In the genomic region with DNA sequence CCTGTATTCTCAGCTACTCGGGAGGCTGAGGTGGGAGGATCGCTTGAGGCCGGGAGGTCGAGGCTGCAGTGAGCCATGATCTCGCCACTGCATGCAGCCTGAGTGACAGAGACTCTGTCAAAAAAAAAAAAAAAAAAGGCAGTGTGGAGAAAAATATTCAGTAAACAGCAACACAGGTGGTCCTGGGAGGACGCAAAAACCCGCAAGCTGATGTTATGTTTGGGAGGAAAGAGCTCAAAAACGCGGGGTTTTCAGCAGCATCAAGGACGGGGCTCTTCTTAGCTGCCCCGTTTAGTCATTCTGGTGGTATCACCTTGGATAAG, we compare ENCODE assay signal across 8 cellular contexts. TPM values are rescaled to one million over a fixed set of nuclear protein-coding genes. Genes with fewer than 3 reads are reported as not detected.
A peak's percentile ranks its signal among the peaks of the same experiment; 100 is the strongest.
DNase-seq lines count a peak whose midpoint lies in the region; ATAC-seq, FAIRE-seq and TF ChIP-seq lines count a peak whose summit lies in the region.

No MANE protein-coding gene starts in this region.

- H3K27me3 ChIP-seq in H7 (ENCODE audit: control insufficient read depth, insufficient read depth, low read length) (no peaks in the 10 kb centered on the region), foreskin keratinocyte (no peaks in the 10 kb centered on the region), skeletal muscle tissue (ENCODE audit: control insufficient read depth in 3 of 3, insufficient read depth in 3 of 3, low read length in 3 of 3) (no peaks in the 10 kb centered on the region)

- peaks cover 3% of the 10 kb centered on the region for H3K36me3 ChIP-seq in H7 (replicated peaks; ENCODE audit: control insufficient read depth, insufficient read depth, low read length)
- H3K36me3 ChIP-seq in skeletal muscle tissue (ENCODE audit: control insufficient read depth in 3 of 3, insufficient read depth in 3 of 3, low read length in 3 of 3), result peaks cover 4 to 8% (median 6%) of the 10 kb centered on the region in 3 donors

- H3K27ac ChIP-seq in VCaP, result peak overlapping the region; percentile 80
- H3K27ac ChIP-seq in foreskin keratinocyte, result peak overlapping the region; percentile 85
- H3K27ac ChIP-seq in skeletal muscle tissue (ENCODE audit: low read depth, low read length), result peak overlapping the region; percentile 90

- no peaks in the 10 kb centered on the region for H3K4me1 ChIP-seq in foreskin keratinocyte
- peaks cover 27 to 39% (median 39%) of the 10 kb centered on the region in 3 donors for H3K4me1 ChIP-seq in skeletal muscle tissue (ENCODE audit: control insufficient read depth in 3 of 3, insufficient read depth in 3 of 3, low read length in 3 of 3)

- no peak for FAIRE-seq in urothelium cell line (lab: Jason Lieb, UNC)

- no peak for TF ChIP-seq CTCF in VCaP (conservative IDR thresholded peaks at IDR 0.05)
- TF ChIP-seq CTCF in foreskin keratinocyte (conservative IDR thresholded peaks at IDR 0.05), result no peak

- H3K4me3 ChIP-seq in H7 (ENCODE audit: insufficient read depth, low read depth, low read length) (peak overlapping the region; percentile 40), skeletal muscle tissue (ENCODE audit: low read length in 3 of 3) (peak overlapping the region; percentile 75 to 85 (median 77))

- H3K9ac ChIP-seq in skeletal muscle tissue (ENCODE audit: low read depth in 1 of 3, low read length in 3 of 3), result peak overlapping the region in 2 of 3 donors; percentile 62 to 76

- ATAC-seq in foreskin keratinocyte (no peak), GM21723 (IDR thresholded peaks at IDR 0.05; ENCODE audit: unreplicated experiment) (no peak)
- no peak for ATAC-seq in activated CD4-positive, CD25-positive, alpha-beta regulatory T cell treated with anti-CD3 and anti-CD28 coated beads, Interleukin-2, amount 50 U/mL, for 24 hours

- no peaks in the 10 kb centered on the region for H3K9me3 ChIP-seq in skeletal muscle tissue (ENCODE audit: control insufficient read depth in 3 of 3, low read length in 3 of 3)

- DNase-seq in H7 (peak; percentile 11), foreskin keratinocyte (no peak), occipital lobe (lab: John Stamatoyannopoulos, UW) (no peak), urothelium cell line (ENCODE audit: low spot score) (no peak)

RNA-seq across cellular contexts. Expression of a gene that starts 0.6 kb away (rescaled TPM):
- 9.8 and 12.5 TPM in 2 replicates for total RNA-seq in H7 (2014; rRNA removed; shearing (Covaris generic))
- total RNA-seq in foreskin keratinocyte, result 3.3 and 3.9 TPM in 2 replicates
- 4.1 and 4.7 TPM in 2 replicates for polyA plus RNA-seq in foreskin keratinocyte
- total RNA-seq in skeletal muscle tissue, result 8.9 TPM
- total RNA-seq in occipital lobe, result 5.1 TPM

RNA-seq across cellular contexts. Expression of a gene that starts 15.8 kb away (rescaled TPM):
- total RNA-seq in H7 (2014; rRNA removed; shearing (Covaris generic)), result 16.0 and 25.0 TPM in 2 replicates
- total RNA-seq in foreskin keratinocyte (9.8 and 11.2 TPM in 2 replicates), skeletal muscle tissue (2.1 TPM), occipital lobe (4.8 TPM)
- 20.4 and 23.2 TPM in 2 replicates for polyA plus RNA-seq in foreskin keratinocyte

RNA-seq across cellular contexts. Expression of a gene that starts 18.5 kb away (rescaled TPM):
- total RNA-seq in H7 (2014; rRNA removed; shearing (Covaris generic)), result 64.7 and 67.0 TPM in 2 replicates
- total RNA-seq in foreskin keratinocyte (21.6 and 22.1 TPM in 2 replicates), skeletal muscle tissue (17.2 TPM), occipital lobe (5.6 TPM)
- 28.0 and 30.5 TPM in 2 replicates for polyA plus RNA-seq in foreskin keratinocyte

RNA-seq across cellular contexts. Expression of a gene that starts 19.5 kb away (rescaled TPM):
- total RNA-seq in H7 (2014; rRNA removed; shearing (Covaris generic)), result 3.5 and 4.9 TPM in 2 replicates
- total RNA-seq in foreskin keratinocyte (2.7 and 3.4 TPM in 2 replicates), skeletal muscle tissue (1.0 TPM), occipital lobe (1.2 TPM)
- 6.0 and 6.4 TPM in 2 replicates for polyA plus RNA-seq in foreskin keratinocyte

RNA-seq across cellular contexts. Expression of a gene that starts 23.0 kb away (rescaled TPM):
- 13.2 and 14.4 TPM in 2 replicates for total RNA-seq in H7 (2014; rRNA removed; shearing (Covaris generic))
- 4.7 and 6.1 TPM in 2 replicates for total RNA-seq in foreskin keratinocyte
- polyA plus RNA-seq in foreskin keratinocyte, result 7.9 and 9.3 TPM in 2 replicates
- 3.1 TPM for total RNA-seq in skeletal muscle tissue
- total RNA-seq in occipital lobe, result 7.8 TPM
